Comparison of ENCODE assay signal across 13 cellular contexts in the genomic region with DNA sequence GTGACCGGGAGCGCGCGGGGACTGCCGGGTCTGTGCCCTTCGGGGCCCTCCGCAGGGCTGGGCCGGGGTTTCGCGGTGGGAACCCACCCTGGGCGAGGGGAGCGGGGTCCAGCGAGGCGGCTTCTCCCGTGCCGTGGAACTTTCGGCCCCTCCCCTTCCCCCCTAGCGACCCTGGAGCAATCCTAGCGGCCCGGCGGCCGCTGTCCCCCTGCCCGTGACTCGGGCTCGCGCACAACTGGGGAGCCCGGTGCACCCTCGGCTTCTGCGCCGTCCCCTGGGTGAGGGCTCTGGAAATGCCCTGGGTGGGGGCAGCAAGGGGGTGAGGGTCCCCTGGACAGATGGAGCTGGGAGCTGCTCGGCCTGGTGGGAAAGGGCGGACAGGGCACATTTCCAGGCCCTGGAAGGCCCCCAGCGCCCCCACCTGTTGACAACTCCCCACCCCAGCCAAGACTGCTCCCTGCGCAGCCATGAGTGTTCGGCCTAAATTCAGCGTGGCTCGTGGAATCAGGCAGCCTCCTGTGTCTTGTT. TPM values are rescaled to one million over a fixed set of nuclear protein-coding genes. Genes with fewer than 3 reads are reported as not detected.
DNase-seq lines count a peak whose midpoint lies in the region; ATAC-seq, FAIRE-seq and TF ChIP-seq lines count a peak whose summit lies in the region.
"Had no signal": no experiment of that assay in that cellular context is flagged by ENCODE, and none has a peak within 500 bp of the region (broad histone marks: within the 10 kb centered on the region; RNA-seq: fewer than 3 reads in every experiment).

No MANE protein-coding gene starts in this region.

- no peak for FAIRE-seq in kidney (lab: Jason Lieb, UNC)

- H3K27ac Mint-ChIP-seq in activated CD4-positive, alpha-beta T cell treated with anti-CD3 and anti-CD28 coated beads, Interleukin-2, amount 10 ng/mL, durations not matched to agents 24 days and 14 days, result no peak overlapping the region
- H3K27ac Mint-ChIP-seq in activated CD4-positive, alpha-beta T cell treated with anti-CD3 and anti-CD28 coated beads for 36 hours, result no peak overlapping the region
- no peak overlapping the region for H3K27ac Mint-ChIP-seq in central memory CD8-positive, alpha-beta T cell (ENCODE audit: low read depth)
- H3K27ac Mint-ChIP-seq in stimulated activated effector memory CD8-positive, alpha-beta T cell treated with anti-CD3 and anti-CD28 coated beads, Interleukin-12 subunit alpha, Interleukin-12 subunit beta, amount 100 ng/mL, for 72 hours, result no peak overlapping the region

- ATAC-seq in activated CD4-positive, alpha-beta T cell treated with anti-CD3 and anti-CD28 coated beads for 36 hours, result no peak
- no peak for ATAC-seq in central memory CD8-positive, alpha-beta T cell (replicated peaks; ENCODE audit: extremely low read depth, poor library complexity, severe bottlenecking)
- ATAC-seq in stimulated activated effector memory CD8-positive, alpha-beta T cell treated with anti-CD3 and anti-CD28 coated beads, Interleukin-12 subunit alpha, Interleukin-12 subunit beta, amount 100 ng/mL, for 72 hours, result no peak
- ATAC-seq in GM21576 (IDR thresholded peaks at IDR 0.05; ENCODE audit: unreplicated experiment), result no peak

- H3K9me3 ChIP-seq in kidney (ENCODE audit: control insufficient read depth in 1 of 2, low read length in 2 of 2), result no peaks in the 10 kb centered on the region
- no peaks in the 10 kb centered on the region for H3K9me3 ChIP-seq in transverse colon
- H3K9me3 ChIP-seq: Caco-2 had no signal

- no peak overlapping the region for H3K9ac ChIP-seq in kidney (ENCODE audit: low read length in 2 of 2)

- no peaks in the 10 kb centered on the region for H3K36me3 Mint-ChIP-seq in activated CD4-positive, alpha-beta T cell treated with anti-CD3 and anti-CD28 coated beads, Interleukin-2, amount 10 ng/mL, durations not matched to agents 24 days and 14 days (ENCODE audit: low read depth)
- H3K36me3 Mint-ChIP-seq in activated CD4-positive, alpha-beta T cell treated with anti-CD3 and anti-CD28 coated beads for 36 hours (ENCODE audit: low read depth), result no peaks in the 10 kb centered on the region
- no peaks in the 10 kb centered on the region for H3K36me3 Mint-ChIP-seq in central memory CD8-positive, alpha-beta T cell (ENCODE audit: insufficient read depth)
- H3K36me3 Mint-ChIP-seq in stimulated activated effector memory CD8-positive, alpha-beta T cell treated with anti-CD3 and anti-CD28 coated beads, Interleukin-12 subunit alpha, Interleukin-12 subunit beta, amount 100 ng/mL, for 72 hours, result no peaks in the 10 kb centered on the region

- in situ Hi-C loops in transverse colon (cut with MboI; ENCODE audit: low pct_ligation_motif_present in 1 of 4, low pct_unique_long_range_greater_than_20kb in 1 of 4, low sequenced_read_pairs in 3 of 4), result no loop called here

- peaks cover 0 to 6% of the 10 kb centered on the region in 2 donors for H3K4me1 ChIP-seq in kidney (ENCODE audit: control insufficient read depth in 1 of 2, insufficient read depth in 1 of 2, low read depth in 1 of 2, low read length in 2 of 2)
- H3K4me1 ChIP-seq in transverse colon, result peaks cover 9 to 37% (median 26%) of the 10 kb centered on the region in 4 donors

- POLR2A ChIA-PET in activated CD4-positive, alpha-beta T cell treated with anti-CD3 and anti-CD28 coated beads for 36 hours (lab: Charles Lee), result no interaction called here

- H3K4me3 Mint-ChIP-seq in activated CD4-positive, alpha-beta T cell treated with anti-CD3 and anti-CD28 coated beads, Interleukin-2, amount 10 ng/mL, durations not matched to agents 24 days and 14 days, result peak overlapping the region; percentile 32
- no peak overlapping the region for H3K4me3 Mint-ChIP-seq in activated CD4-positive, alpha-beta T cell treated with anti-CD3 and anti-CD28 coated beads for 36 hours
- H3K4me3 Mint-ChIP-seq in central memory CD8-positive, alpha-beta T cell, result peak overlapping the region; percentile 41
- peak overlapping the region; percentile 27 for H3K4me3 Mint-ChIP-seq in stimulated activated effector memory CD8-positive, alpha-beta T cell treated with anti-CD3 and anti-CD28 coated beads, Interleukin-12 subunit alpha, Interleukin-12 subunit beta, amount 100 ng/mL, for 72 hours

- peaks cover 43% of the 10 kb centered on the region for H3K27me3 Mint-ChIP-seq in activated CD4-positive, alpha-beta T cell treated with anti-CD3 and anti-CD28 coated beads, Interleukin-2, amount 10 ng/mL, durations not matched to agents 24 days and 14 days
- peaks cover 42% of the 10 kb centered on the region for H3K27me3 Mint-ChIP-seq in activated CD4-positive, alpha-beta T cell treated with anti-CD3 and anti-CD28 coated beads for 36 hours
- peaks cover 52% of the 10 kb centered on the region for H3K27me3 Mint-ChIP-seq in central memory CD8-positive, alpha-beta T cell

- CTCF ChIA-PET in activated CD4-positive, alpha-beta T cell treated with anti-CD3 and anti-CD28 coated beads for 36 hours (lab: Charles Lee), result no interaction called here

- H3K4me1 Mint-ChIP-seq in activated CD4-positive, alpha-beta T cell treated with anti-CD3 and anti-CD28 coated beads, Interleukin-2, amount 10 ng/mL, durations not matched to agents 24 days and 14 days, result peaks cover 16% of the 10 kb centered on the region
- peaks cover 15% of the 10 kb centered on the region for H3K4me1 Mint-ChIP-seq in activated CD4-positive, alpha-beta T cell treated with anti-CD3 and anti-CD28 coated beads for 36 hours
- H3K4me1 Mint-ChIP-seq in central memory CD8-positive, alpha-beta T cell, result peaks cover 12% of the 10 kb centered on the region
- H3K4me1 Mint-ChIP-seq in stimulated activated effector memory CD8-positive, alpha-beta T cell treated with anti-CD3 and anti-CD28 coated beads, Interleukin-12 subunit alpha, Interleukin-12 subunit beta, amount 100 ng/mL, for 72 hours, result peaks cover 17% of the 10 kb centered on the region

- TF ChIP-seq POLR2A in transverse colon (IDR thresholded peaks at IDR 0.05), result no peak

- TF ChIP-seq EP300 in transverse colon (IDR thresholded peaks at IDR 0.05; ENCODE audit: low read depth), result no peak

- intact Hi-C loops in activated CD4-positive, alpha-beta T cell treated with anti-CD3 and anti-CD28 coated beads, Interleukin-2, amount 10 ng/mL, durations not matched to agents 24 days and 14 days (cut with micrococcal nuclease), result loop anchor here (10.0 kb wide), 1 partner anchor 247 kb away; no protein-coding TSS in a partner anchor
- intact Hi-C loops in activated CD4-positive, alpha-beta T cell treated with anti-CD3 and anti-CD28 coated beads for 36 hours (cut with DNase I, micrococcal nuclease), result no loop called here
- intact Hi-C loops in kidney (cut with DNase I), result no loop called here
- intact Hi-C loops in transverse colon (cut with DNase I; ENCODE audit: low total_unique reads), result no loop called here

- H3K27me3 ChIP-seq in transverse colon, result peaks cover 82% of the 10 kb centered on the region

- H3K36me3 ChIP-seq in kidney (ENCODE audit: control insufficient read depth in 1 of 2, insufficient read depth in 2 of 2, low read length in 2 of 2), result no peaks in the 10 kb centered on the region
- no peaks in the 10 kb centered on the region for H3K36me3 ChIP-seq in transverse colon

- DNase-seq in activated CD4-positive, alpha-beta T cell treated with anti-CD3 and anti-CD28 coated beads, Interleukin-2, amount 10 ng/mL, durations not matched to agents 24 days and 14 days, result no peak
- DNase-seq in activated CD4-positive, alpha-beta T cell treated with anti-CD3 and anti-CD28 coated beads for 36 hours, result no peak
- DNase-seq in central memory CD8-positive, alpha-beta T cell (ENCODE audit: low spot score in 2 of 2), result no peak
- peak; percentile 73 for DNase-seq in kidney
- DNase-seq in stimulated activated effector memory CD8-positive, alpha-beta T cell treated with anti-CD3 and anti-CD28 coated beads, Interleukin-12 subunit alpha, Interleukin-12 subunit beta, amount 100 ng/mL, for 72 hours (ENCODE audit: low spot score in 2 of 2), result no peak
- no peak for DNase-seq in transverse colon
- no peak for DNase-seq in GM19238 (ENCODE audit: insufficient read length, low spot score)
- DNase-seq: 8988T, Caco-2, mesenchymal stem cell, T-helper 1 cell had no signal

- no peaks in the 10 kb centered on the region for H3K9me3 Mint-ChIP-seq in activated CD4-positive, alpha-beta T cell treated with anti-CD3 and anti-CD28 coated beads, Interleukin-2, amount 10 ng/mL, durations not matched to agents 24 days and 14 days
- H3K9me3 Mint-ChIP-seq in activated CD4-positive, alpha-beta T cell treated with anti-CD3 and anti-CD28 coated beads for 36 hours (ENCODE audit: low read depth), result no peaks in the 10 kb centered on the region
- no peaks in the 10 kb centered on the region for H3K9me3 Mint-ChIP-seq in central memory CD8-positive, alpha-beta T cell
- H3K9me3 Mint-ChIP-seq in stimulated activated effector memory CD8-positive, alpha-beta T cell treated with anti-CD3 and anti-CD28 coated beads, Interleukin-12 subunit alpha, Interleukin-12 subunit beta, amount 100 ng/mL, for 72 hours, result no peaks in the 10 kb centered on the region

- TF ChIP-seq CTCF in kidney (IDR thresholded peaks at IDR 0.05; ENCODE audit: borderline replicate concordance, extremely low read depth, insufficient read depth) (no peak), transverse colon (IDR thresholded peaks at IDR 0.05) (no peak)

- H3K27ac ChIP-seq in kidney (ENCODE audit: low read depth in 2 of 2, low read length in 2 of 2) (no peak overlapping the region), transverse colon (no peak overlapping the region)

- no peak overlapping the region for H3K4me3 ChIP-seq in kidney (ENCODE audit: low read length in 2 of 2)
- H3K4me3 ChIP-seq in transverse colon, result peak overlapping the region in 1 of 4 donors; percentile 43

- WGBS in transverse colon (ENCODE audit: low coverage in 1 of 2), 2 donors, result 45% methylated on average over 20 of the region's 37 CpGs; no CpG with 5 or more reads in 1 of the 2 donors

RNA-seq across cellular contexts. Expression of a gene that starts 0.6 kb away (rescaled TPM):
- total RNA-seq in activated CD4-positive, alpha-beta T cell treated with anti-CD3 and anti-CD28 coated beads, Interleukin-2, amount 10 ng/mL, durations not matched to agents 24 days and 14 days, result 0.14 TPM in 1 of 2 replicates, not detected in the other
- total RNA-seq in activated CD4-positive, alpha-beta T cell treated with anti-CD3 and anti-CD28 coated beads for 36 hours, result not detected
- total RNA-seq in kidney (not detected), transverse colon (under 1 TPM in 1 of 4 donors, not detected in 3; 0.48 TPM)
- not detected for polyA plus RNA-seq in kidney (ENCODE audit: insufficient read depth, low read depth, low replicate concordance)

RNA-seq across cellular contexts. Expression of a gene that starts 13.1 kb away (rescaled TPM):
- 0.09 TPM in 2 replicates for total RNA-seq in activated CD4-positive, alpha-beta T cell treated with anti-CD3 and anti-CD28 coated beads, Interleukin-2, amount 10 ng/mL, durations not matched to agents 24 days and 14 days
- total RNA-seq in activated CD4-positive, alpha-beta T cell treated with anti-CD3 and anti-CD28 coated beads for 36 hours, result not detected
- not detected for total RNA-seq in kidney
- polyA plus RNA-seq in kidney (ENCODE audit: insufficient read depth, low read depth, low replicate concordance), result not detected
- total RNA-seq in transverse colon, result not detected
- polyA plus RNA-seq: adipose tissue had no signal

RNA-seq across cellular contexts. Expression of a gene that starts 38.6 kb away (rescaled TPM):
- total RNA-seq in activated CD4-positive, alpha-beta T cell treated with anti-CD3 and anti-CD28 coated beads, Interleukin-2, amount 10 ng/mL, durations not matched to agents 24 days and 14 days, result 4.3 and 4.6 TPM in 2 replicates
- total RNA-seq in activated CD4-positive, alpha-beta T cell treated with anti-CD3 and anti-CD28 coated beads for 36 hours, result 10 to 100 TPM in 1 of 2 experiments, 1 to 10 TPM in 1; 9.0 to 10.9 TPM
- total RNA-seq in kidney (87.5 TPM), transverse colon (100 to 1,000 TPM in 2 of 4 donors, 10 to 100 TPM in 1, 1 to 10 TPM in 1; 5.8 to 127 (median 107) TPM)
- polyA plus RNA-seq in kidney (ENCODE audit: insufficient read depth, low read depth, low replicate concordance), result 15.4 TPM

RNA-seq across cellular contexts. Expression of a gene that starts 46.0 kb away (rescaled TPM):
- total RNA-seq in activated CD4-positive, alpha-beta T cell treated with anti-CD3 and anti-CD28 coated beads, Interleukin-2, amount 10 ng/mL, durations not matched to agents 24 days and 14 days, result 33.1 and 36.0 TPM in 2 replicates
- 10 to 100 TPM; 23.3 to 26.0 TPM for total RNA-seq in activated CD4-positive, alpha-beta T cell treated with anti-CD3 and anti-CD28 coated beads for 36 hours
- total RNA-seq in kidney (39.2 TPM), transverse colon (100 to 1,000 TPM in 2 of 4 donors, 10 to 100 TPM in 2; 45.5 to 258 (median 102) TPM)
- polyA plus RNA-seq in kidney (ENCODE audit: insufficient read depth, low read depth, low replicate concordance), result 42.0 TPM

RNA-seq across cellular contexts. Expression of a gene that starts 46.3 kb away (rescaled TPM):
- 26.7 and 33.0 TPM in 2 replicates for total RNA-seq in activated CD4-positive, alpha-beta T cell treated with anti-CD3 and anti-CD28 coated beads, Interleukin-2, amount 10 ng/mL, durations not matched to agents 24 days and 14 days
- 10 to 100 TPM; 20.0 to 22.3 TPM for total RNA-seq in activated CD4-positive, alpha-beta T cell treated with anti-CD3 and anti-CD28 coated beads for 36 hours
- total RNA-seq in kidney (36.1 TPM), transverse colon (10 to 100 TPM in 3 of 4 donors, 1 to 10 TPM in 1; 7.9 to 27.5 (median 25.9) TPM)
- polyA plus RNA-seq in kidney (ENCODE audit: insufficient read depth, low read depth, low replicate concordance), result 27.8 TPM
